Comparison of ENCODE assay signal across 21 cellular contexts in the genomic region with DNA sequence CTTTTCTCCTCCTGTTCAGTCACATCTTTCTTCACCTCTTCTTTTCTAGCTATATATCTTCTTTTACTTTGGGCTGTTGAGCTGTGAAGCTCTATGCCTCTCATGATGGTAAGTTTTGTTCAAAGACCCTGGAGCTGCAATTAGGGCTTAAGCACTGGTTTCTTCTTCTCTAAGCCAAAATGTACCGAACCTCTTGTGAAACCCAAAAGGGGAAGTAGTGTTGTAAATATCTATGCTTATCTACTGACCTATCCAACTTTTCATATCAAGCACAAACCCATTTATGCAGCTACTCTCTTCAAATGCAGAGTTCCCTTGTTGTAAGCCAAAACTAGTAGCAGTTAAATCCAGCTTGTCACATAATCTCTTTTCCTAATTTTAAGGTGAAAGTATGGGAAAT.
"Had no signal": no experiment of that assay in that cellular context is flagged by ENCODE, and none has a peak within 500 bp of the region (broad histone marks: within the 10 kb centered on the region; RNA-seq: fewer than 3 reads in every experiment).

No MANE protein-coding gene starts in this region.

- H3K4me3 ChIP-seq: esophagus muscularis mucosa, gastroesophageal sphincter, heart right ventricle, mucosa of descending colon, psoas muscle, suprapubic skin, transverse colon, vagina had no signal

- H3K4me1 ChIP-seq: esophagus muscularis mucosa, gastroesophageal sphincter, heart right ventricle, psoas muscle, suprapubic skin, transverse colon, vagina had no signal

- ATAC-seq: activated CD8-positive, alpha-beta memory T cell treated with anti-CD3 and anti-CD28 coated beads, Interleukin-2, amount 10 ng/mL, durations not matched to agents 7 days and 5 days; gastroesophageal sphincter; heart right ventricle; left ventricle myocardium superior; mucosa of descending colon; naive thymus-derived CD4-positive, alpha-beta T cell; psoas muscle; right cardiac atrium had no signal

- H3K36me3 ChIP-seq: esophagus muscularis mucosa, gastroesophageal sphincter, heart right ventricle, suprapubic skin, transverse colon, vagina, WERI-Rb-1 had no signal

- H3K9me3 ChIP-seq: esophagus muscularis mucosa, heart right ventricle, mucosa of descending colon, psoas muscle, suprapubic skin, transverse colon, vagina had no signal

- DNase-seq: activated CD4-positive, alpha-beta memory T cell treated with anti-CD3 and anti-CD28 coated beads for 36 hours; activated CD8-positive, alpha-beta memory T cell treated with anti-CD3 and anti-CD28 coated beads, Interleukin-2, amount 10 ng/mL, durations not matched to agents 7 days and 5 days; activated naive CD8-positive, alpha-beta T cell treated with anti-CD3 and anti-CD28 coated beads for 36 hours; amniotic stem cell; dermis blood vessel endothelial cell; effector memory CD4-positive, alpha-beta T cell; heart right ventricle; left ventricle myocardium superior; mesenchymal stem cell; mucosa of descending colon; naive thymus-derived CD4-positive, alpha-beta T cell; psoas muscle; right cardiac atrium; stimulated activated CD4-positive, alpha-beta T cell treated with anti-CD3 and anti-CD28 coated beads, Interleukin-2, amount 100 ng/mL, for 24 hours; T1000; transverse colon; WERI-Rb-1 had no signal

- H3K27ac ChIP-seq: esophagus muscularis mucosa, gastroesophageal sphincter, heart right ventricle, psoas muscle, suprapubic skin, transverse colon, vagina, WERI-Rb-1 had no signal

- H3K27me3 ChIP-seq: esophagus muscularis mucosa, gastroesophageal sphincter, heart right ventricle, suprapubic skin, transverse colon, vagina had no signal
